In the genomic region with DNA sequence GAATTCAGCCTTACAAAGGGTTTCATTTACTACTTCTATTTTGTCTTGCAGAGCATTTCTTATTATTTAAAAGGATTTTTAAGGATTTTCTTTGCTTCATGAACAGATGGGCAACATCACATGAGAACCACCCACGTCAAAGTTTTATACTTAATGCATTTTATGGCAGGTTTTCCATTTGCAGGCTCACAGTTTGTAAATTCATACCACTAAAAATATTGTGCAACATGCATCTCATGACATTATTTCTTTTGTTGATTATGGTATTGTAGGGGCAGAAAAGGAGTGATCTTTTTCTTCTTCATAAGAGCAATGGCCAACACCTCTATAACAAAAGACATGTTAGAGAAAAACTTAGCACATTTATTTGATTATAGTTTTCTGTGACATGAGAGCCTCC, we compare ENCODE assay signal across 13 cellular contexts.
DNase-seq lines count a peak whose midpoint lies in the region; TF ChIP-seq lines count a peak whose summit lies in the region.
"Had no signal": no experiment of that assay in that cellular context is flagged by ENCODE, and none has a peak within 500 bp of the region (broad histone marks: within the 10 kb centered on the region; RNA-seq: fewer than 3 reads in every experiment).

No MANE protein-coding gene starts in this region.

- H3K4me3 ChIP-seq in dorsolateral prefrontal cortex: no peak overlapping the region
- H3K4me3 ChIP-seq: BLaER1 treated with 17β-estradiol and CSF1 and Interleukin-3, amounts not matched to agents 10 nM and 100 nM; GM23248; HAP-1 had no signal

- H3K4me1 Mint-ChIP-seq in activated T-cell treated with anti-CD3 and anti-CD28 coated beads, Interleukin-2, amount 50 U/mL, for 24 hours (ENCODE audit: low read depth): no peaks in the 10 kb centered on the region
- H3K4me1 Mint-ChIP-seq: B cell had no signal

- H3K27ac ChIP-seq in angular gyrus (ENCODE audit: low read depth, low read length) (peak overlapping the region; percentile 69), dorsolateral prefrontal cortex (peak overlapping the region in 33 of 59 donors; percentile 3 to 85 (median 63))
- H3K27ac ChIP-seq: BLaER1 treated with 17β-estradiol and CSF1 and Interleukin-3, amounts not matched to agents 10 nM and 100 nM; GM23248; HL-60 had no signal

- no peak for DNase-seq in dorsolateral prefrontal cortex
- peak; percentile 56 for DNase-seq in middle frontal gyrus (ENCODE audit: extremely low spot score, low spot score)
- DNase-seq in glomerular visceral epithelial cell (ENCODE audit: extremely low spot score): no peak
- DNase-seq in activated T-cell treated with anti-CD3 and anti-CD28 coated beads, Interleukin-2, amount 50 U/mL, for 24 hours: no peak
- no peak for DNase-seq in midbrain (lab: John Stamatoyannopoulos, UW)
- DNase-seq: Calu3; CD8-positive, alpha-beta T cell; GM23248 had no signal

- no peak for TF ChIP-seq CTCF in dorsolateral prefrontal cortex (IDR thresholded peaks at IDR 0.05 in 54 of 56, conservative IDR thresholded peaks at IDR 0.05 in 2 of 56; ENCODE audit: low read depth in 1 of 56, partially characterized antibody in 56 of 56)

- intact Hi-C loops in dorsolateral prefrontal cortex (cut with DNase I): loop anchor here (5.0 kb wide), 2 partner anchors 83 to 553 kb away; partner anchors contain the start of gene SPRY2 (in 1 of the 2)

- peaks cover 9% of the 10 kb centered on the region for H3K9me3 Mint-ChIP-seq in activated T-cell treated with anti-CD3 and anti-CD28 coated beads, Interleukin-2, amount 50 U/mL, for 24 hours
- H3K9me3 Mint-ChIP-seq: CD8-positive, alpha-beta T cell had no signal

- H3K4me3 Mint-ChIP-seq in activated T-cell treated with anti-CD3 and anti-CD28 coated beads, Interleukin-2, amount 50 U/mL, for 24 hours: no peak overlapping the region
- H3K4me3 Mint-ChIP-seq: B cell; CD8-positive, alpha-beta T cell had no signal

- no peaks in the 10 kb centered on the region for H3K36me3 Mint-ChIP-seq in activated T-cell treated with anti-CD3 and anti-CD28 coated beads, Interleukin-2, amount 50 U/mL, for 24 hours (ENCODE audit: low read depth)
- H3K36me3 Mint-ChIP-seq: CD8-positive, alpha-beta T cell had no signal

- H3K27ac Mint-ChIP-seq in activated T-cell treated with anti-CD3 and anti-CD28 coated beads, Interleukin-2, amount 50 U/mL, for 24 hours: no peak overlapping the region
- H3K27ac Mint-ChIP-seq: B cell; CD8-positive, alpha-beta T cell had no signal

- no peaks in the 10 kb centered on the region for H3K27me3 Mint-ChIP-seq in activated T-cell treated with anti-CD3 and anti-CD28 coated beads, Interleukin-2, amount 50 U/mL, for 24 hours
- H3K27me3 Mint-ChIP-seq: B cell had no signal

- H3K27me3 ChIP-seq in dorsolateral prefrontal cortex: no peaks in the 10 kb centered on the region
- H3K27me3 ChIP-seq: BLaER1 treated with 17β-estradiol and CSF1 and Interleukin-3, amounts not matched to agents 10 nM and 100 nM had no signal
